17 cellular contexts compared by ENCODE assay signal in genomic region chr17:5364156-5364555, GRCh38. TPM values are rescaled to one million over a fixed set of nuclear protein-coding genes. Genes with fewer than 3 reads are reported as not detected.
DNase-seq lines count a peak whose midpoint lies in the region; ATAC-seq and TF ChIP-seq lines count a peak whose summit lies in the region.
"Had no signal": no experiment of that assay in that cellular context is flagged by ENCODE, and none has a peak within 500 bp of the region (broad histone marks: within the 10 kb centered on the region; RNA-seq: fewer than 3 reads in every experiment).

No MANE protein-coding gene starts in this region.

- H3K27me3 Mint-ChIP-seq in activated T-cell treated with anti-CD3 and anti-CD28 coated beads, Interleukin-2, amount 50 U/mL, for 24 hours = no peaks in the 10 kb centered on the region
- no peaks in the 10 kb centered on the region for H3K27me3 Mint-ChIP-seq in activated T-cell treated with anti-CD3 and anti-CD28 coated beads, Interleukin-2, amount 50 U/mL, for 4 hours (ENCODE audit: low read depth)
- H3K27me3 Mint-ChIP-seq in T-cell = no peaks in the 10 kb centered on the region
- H3K27me3 Mint-ChIP-seq: activated CD4-positive, alpha-beta memory T cell treated with anti-CD3 and anti-CD28 coated beads, Interleukin-2, amount 10 ng/mL, durations not matched to agents 7 days and 5 days had no signal

- no peak for ATAC-seq in activated T-cell treated with anti-CD3 and anti-CD28 coated beads, Interleukin-2, amount 50 U/mL, for 4 hours
- ATAC-seq in T-cell (replicated peaks in 1 of 4) (no peak), left lobe of liver (no peak)
- ATAC-seq: heart right ventricle, left lung had no signal

- in situ Hi-C loops in GM13976 (cut with MboI; ENCODE audit: low sequenced_read_pairs, unreplicated experiment) = loop anchor here (10.0 kb wide), 1 partner anchor 61 kb away; the partner anchor contains the start of gene RPAIN

- no peak for TF ChIP-seq CTCF in GM13976 (IDR thresholded peaks at IDR 0.05; ENCODE audit: borderline replicate concordance, control extremely low read depth, extremely low read depth, insufficient read depth, missing control alignments)

- DNase-seq in activated T-cell treated with anti-CD3 and anti-CD28 coated beads, Interleukin-2, amount 50 U/mL, for 24 hours = no peak
- DNase-seq in activated T-cell treated with anti-CD3 and anti-CD28 coated beads, Interleukin-2, amount 50 U/mL, for 4 hours = no peak
- DNase-seq in T-cell (no peak), fibroblast of peridontal ligament (ENCODE audit: extremely low read depth) (peak; percentile 85), skeletal muscle cell (ENCODE audit: low read depth) (peak; percentile 52), left lobe of liver (ENCODE audit: low spot score) (no peak), CD1c-positive myeloid dendritic cell (ENCODE audit: extremely low spot score) (no peak), GM13976 (ENCODE audit: low spot score) (no peak)
- DNase-seq: activated CD4-positive, alpha-beta memory T cell treated with anti-CD3 and anti-CD28 coated beads, Interleukin-2, amount 10 ng/mL, durations not matched to agents 7 days and 5 days; activated effector memory CD4-positive, alpha-beta T cell treated with Interleukin-2 at 50 U/mL for 16 hours; body of pancreas; DMS53; effector CD8-positive, alpha-beta T cell; heart right ventricle; left lung; NCI-H2081 treated with DMSO at 0.1 percent for 48 hours; SIG-M5 had no signal

- no peak overlapping the region for H3K4me3 Mint-ChIP-seq in activated T-cell treated with anti-CD3 and anti-CD28 coated beads, Interleukin-2, amount 50 U/mL, for 24 hours
- no peak overlapping the region for H3K4me3 Mint-ChIP-seq in activated T-cell treated with anti-CD3 and anti-CD28 coated beads, Interleukin-2, amount 50 U/mL, for 4 hours
- H3K4me3 Mint-ChIP-seq in T-cell = no peak overlapping the region
- H3K4me3 Mint-ChIP-seq: activated CD4-positive, alpha-beta memory T cell treated with anti-CD3 and anti-CD28 coated beads, Interleukin-2, amount 10 ng/mL, durations not matched to agents 7 days and 5 days had no signal

- peaks cover 2% of the 10 kb centered on the region for H3K4me1 Mint-ChIP-seq in activated T-cell treated with anti-CD3 and anti-CD28 coated beads, Interleukin-2, amount 50 U/mL, for 24 hours (ENCODE audit: low read depth)
- peaks cover 2% of the 10 kb centered on the region for H3K4me1 Mint-ChIP-seq in activated T-cell treated with anti-CD3 and anti-CD28 coated beads, Interleukin-2, amount 50 U/mL, for 4 hours (ENCODE audit: low read depth)
- no peaks in the 10 kb centered on the region for H3K4me1 Mint-ChIP-seq in T-cell
- H3K4me1 Mint-ChIP-seq: activated CD4-positive, alpha-beta memory T cell treated with anti-CD3 and anti-CD28 coated beads, Interleukin-2, amount 10 ng/mL, durations not matched to agents 7 days and 5 days had no signal

- H3K9me3 Mint-ChIP-seq in activated T-cell treated with anti-CD3 and anti-CD28 coated beads, Interleukin-2, amount 50 U/mL, for 24 hours = no peaks in the 10 kb centered on the region
- no peaks in the 10 kb centered on the region for H3K9me3 Mint-ChIP-seq in activated T-cell treated with anti-CD3 and anti-CD28 coated beads, Interleukin-2, amount 50 U/mL, for 4 hours
- no peaks in the 10 kb centered on the region for H3K9me3 Mint-ChIP-seq in T-cell
- H3K9me3 Mint-ChIP-seq: activated CD4-positive, alpha-beta memory T cell treated with anti-CD3 and anti-CD28 coated beads, Interleukin-2, amount 10 ng/mL, durations not matched to agents 7 days and 5 days had no signal

- POLR2A ChIA-PET in T-cell (lab: Charles Lee) = no interaction called here

- CTCF ChIA-PET in T-cell (lab: Charles Lee) = no interaction called here

- H3K27ac Mint-ChIP-seq in activated T-cell treated with anti-CD3 and anti-CD28 coated beads, Interleukin-2, amount 50 U/mL, for 24 hours = peak overlapping the region; percentile 69
- peak overlapping the region; percentile 34 to 36 for H3K27ac Mint-ChIP-seq in T-cell
- H3K27ac Mint-ChIP-seq: activated CD4-positive, alpha-beta memory T cell treated with anti-CD3 and anti-CD28 coated beads, Interleukin-2, amount 10 ng/mL, durations not matched to agents 7 days and 5 days had no signal

- H3K4me3 ChIP-seq in skeletal muscle cell (ENCODE audit: low read depth, low read length) = no peak overlapping the region
- H3K4me3 ChIP-seq: body of pancreas, heart right ventricle, left lung had no signal

- peaks cover 82% of the 10 kb centered on the region for H3K36me3 Mint-ChIP-seq in activated T-cell treated with anti-CD3 and anti-CD28 coated beads, Interleukin-2, amount 50 U/mL, for 24 hours (ENCODE audit: low read depth)
- H3K36me3 Mint-ChIP-seq in activated T-cell treated with anti-CD3 and anti-CD28 coated beads, Interleukin-2, amount 50 U/mL, for 4 hours (ENCODE audit: insufficient read depth) = peaks cover 38% of the 10 kb centered on the region
- H3K36me3 Mint-ChIP-seq in T-cell = peaks cover 43% of the 10 kb centered on the region

RNA-seq across cellular contexts. Expression of gene NUP88, which starts 55.3 kb away (rescaled TPM):
- 100 to 1,000 TPM; 171 to 184 (median 180) TPM for total RNA-seq in activated T-cell treated with anti-CD3 and anti-CD28 coated beads, Interleukin-2, amount 50 U/mL, for 4 hours
- total RNA-seq in T-cell (100 to 1,000 TPM in 2 of 5 donors, 10 to 100 TPM in 3; 88.2 to 124 (median 99.7) TPM), left lobe of liver (41.0 TPM)

RNA-seq across cellular contexts. Expression of gene RPAIN, which starts 55.8 kb away (rescaled TPM):
- 10 to 100 TPM; 68.5 to 81.5 (median 76.2) TPM for total RNA-seq in activated T-cell treated with anti-CD3 and anti-CD28 coated beads, Interleukin-2, amount 50 U/mL, for 4 hours
- total RNA-seq in T-cell = 10 to 100 TPM; 61.5 to 81.0 (median 67.7) TPM
- 15.6 TPM for total RNA-seq in left lobe of liver

Comparison
In these comparisons a context has a peak if more than half of its experiments do, and no peak if none do; other contexts are left out.
1. DNase-seq: peak in fibroblast of peridontal ligament (single experiment) and skeletal muscle cell (single experiment); none in activated T-cell treated with anti-CD3 and anti-CD28 coated beads, Interleukin-2, amount 50 U/mL, for 24 hours (single experiment), activated T-cell treated with anti-CD3 and anti-CD28 coated beads, Interleukin-2, amount 50 U/mL, for 4 hours (single experiment), T-cell (0 of 34), left lobe of liver (single experiment), CD1c-positive myeloid dendritic cell (single experiment) and GM13976 (single experiment).